ENCODE assay signal across 15 cellular contexts in the genomic region with DNA sequence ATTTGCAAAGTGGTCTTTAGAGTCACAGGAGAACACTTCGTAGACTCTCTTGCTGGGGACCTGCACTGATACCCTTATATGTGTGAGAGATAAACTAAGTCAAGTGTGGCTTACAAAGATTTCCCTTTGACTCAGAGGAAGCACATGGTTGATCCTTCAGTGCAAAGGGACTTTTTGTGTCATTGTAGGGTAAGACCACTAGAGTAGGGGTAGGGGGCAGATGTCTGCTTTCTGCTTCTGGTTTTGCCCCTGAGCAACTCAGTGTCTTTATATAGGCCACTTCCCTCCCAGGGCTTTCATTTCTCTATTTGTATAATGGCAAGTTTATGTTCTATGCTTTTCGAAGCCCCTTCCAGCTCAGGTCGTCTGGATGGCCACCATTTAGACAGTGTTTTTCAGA.
DNase-seq lines count a peak whose midpoint lies in the region; ATAC-seq and TF ChIP-seq lines count a peak whose summit lies in the region.
"Had no signal": no experiment of that assay in that cellular context is flagged by ENCODE, and none has a peak within 500 bp of the region (broad histone marks: within the 10 kb centered on the region; RNA-seq: fewer than 3 reads in every experiment).

No MANE protein-coding gene starts in this region.

- no peak overlapping the region for H3K27ac Mint-ChIP-seq in activated T-helper 1 cell treated with anti-CD3 and anti-CD28 coated beads, Interleukin-12 subunit alpha, Interleukin-12 subunit beta, Interleukin-2, Interleukin-4 antibody, amounts not matched to agents 30 ng/mL and 10 ng/mL and 1 ng/mL, durations not matched to agents 14 hours and 24 hours and 36 hours
- H3K27ac Mint-ChIP-seq: dendritic cell treated with granulocyte-macrophage colony-stimulating factor and Interleukin-4, amounts not matched to agents 40 ng/mL and 50 ng/mL, for 4 days; IgD-negative memory B cell had no signal

- ATAC-seq in GM19324 (IDR thresholded peaks at IDR 0.05; ENCODE audit: low FRiP score, unreplicated experiment): peak; percentile 48
- peak; percentile 64 for ATAC-seq in HG02623 (IDR thresholded peaks at IDR 0.05; ENCODE audit: unreplicated experiment)
- peak; percentile 75 for ATAC-seq in HG03378 (IDR thresholded peaks at IDR 0.05; ENCODE audit: unreplicated experiment)
- ATAC-seq: esophagus mucosa had no signal

- intact Hi-C loops in activated T-helper 1 cell treated with anti-CD3 and anti-CD28 coated beads, Interleukin-12 subunit alpha, Interleukin-12 subunit beta, Interleukin-2, Interleukin-4 antibody, amounts not matched to agents 30 ng/mL and 10 ng/mL and 1 ng/mL, durations not matched to agents 14 hours and 24 hours and 36 hours (cut with micrococcal nuclease): no loop called here

- no peaks in the 10 kb centered on the region for H3K27me3 Mint-ChIP-seq in activated T-helper 1 cell treated with anti-CD3 and anti-CD28 coated beads, Interleukin-12 subunit alpha, Interleukin-12 subunit beta, Interleukin-2, Interleukin-4 antibody, amounts not matched to agents 30 ng/mL and 10 ng/mL and 1 ng/mL, durations not matched to agents 14 hours and 24 hours and 36 hours (ENCODE audit: insufficient read depth)
- H3K27me3 Mint-ChIP-seq: dendritic cell treated with granulocyte-macrophage colony-stimulating factor and Interleukin-4, amounts not matched to agents 40 ng/mL and 50 ng/mL, for 4 days; IgD-negative memory B cell had no signal

- H3K36me3 Mint-ChIP-seq in activated T-helper 1 cell treated with anti-CD3 and anti-CD28 coated beads, Interleukin-12 subunit alpha, Interleukin-12 subunit beta, Interleukin-2, Interleukin-4 antibody, amounts not matched to agents 30 ng/mL and 10 ng/mL and 1 ng/mL, durations not matched to agents 14 hours and 24 hours and 36 hours (ENCODE audit: low read depth): no peaks in the 10 kb centered on the region
- H3K36me3 Mint-ChIP-seq: IgD-negative memory B cell had no signal

- H3K9me3 Mint-ChIP-seq in activated T-helper 1 cell treated with anti-CD3 and anti-CD28 coated beads, Interleukin-12 subunit alpha, Interleukin-12 subunit beta, Interleukin-2, Interleukin-4 antibody, amounts not matched to agents 30 ng/mL and 10 ng/mL and 1 ng/mL, durations not matched to agents 14 hours and 24 hours and 36 hours: no peaks in the 10 kb centered on the region
- H3K9me3 Mint-ChIP-seq: dendritic cell treated with granulocyte-macrophage colony-stimulating factor and Interleukin-4, amounts not matched to agents 40 ng/mL and 50 ng/mL, for 4 days; IgD-negative memory B cell had no signal

- no peak overlapping the region for H3K4me3 ChIP-seq in GM12875 (ENCODE audit: low read depth, low read length)
- H3K4me3 ChIP-seq: ovary had no signal

- H3K4me3 Mint-ChIP-seq in activated T-helper 1 cell treated with anti-CD3 and anti-CD28 coated beads, Interleukin-12 subunit alpha, Interleukin-12 subunit beta, Interleukin-2, Interleukin-4 antibody, amounts not matched to agents 30 ng/mL and 10 ng/mL and 1 ng/mL, durations not matched to agents 14 hours and 24 hours and 36 hours: no peak overlapping the region
- H3K4me3 Mint-ChIP-seq: dendritic cell treated with granulocyte-macrophage colony-stimulating factor and Interleukin-4, amounts not matched to agents 40 ng/mL and 50 ng/mL, for 4 days; IgD-negative memory B cell had no signal

- 0 out of 2 replicates have a peak, but pooled peaks have one; percentile 7 for TF ChIP-seq CTCF in GM12875 (IDR thresholded peaks at IDR 0.05; ENCODE audit: borderline replicate concordance, insufficient read depth, low read depth, low read length)

- H3K4me1 Mint-ChIP-seq in activated T-helper 1 cell treated with anti-CD3 and anti-CD28 coated beads, Interleukin-12 subunit alpha, Interleukin-12 subunit beta, Interleukin-2, Interleukin-4 antibody, amounts not matched to agents 30 ng/mL and 10 ng/mL and 1 ng/mL, durations not matched to agents 14 hours and 24 hours and 36 hours (ENCODE audit: low read depth): no peaks in the 10 kb centered on the region
- H3K4me1 Mint-ChIP-seq: IgD-negative memory B cell had no signal

- no peak for DNase-seq in GOT3 (lab: John Stamatoyannopoulos, UW)
- DNase-seq in HCEC 1CT: no peak
- DNase-seq in GDM1 (lab: John Stamatoyannopoulos, UW): no peak
- DNase-seq in activated T-helper 1 cell treated with anti-CD3 and anti-CD28 coated beads, Interleukin-12 subunit alpha, Interleukin-12 subunit beta, Interleukin-2, Interleukin-4 antibody, amounts not matched to agents 30 ng/mL and 10 ng/mL and 1 ng/mL, durations not matched to agents 14 hours and 24 hours and 36 hours (ENCODE audit: low spot score): no peak
- DNase-seq: activated effector memory CD4-positive, alpha-beta T cell treated with Interleukin-2 at 50 U/mL for 16 hours; NCI-H1092 treated with DMSO at 0.1 percent for 48 hours; NCI-H226; ovary had no signal
